Comparison of ENCODE assay signal across 1 cellular context in the genomic region with DNA sequence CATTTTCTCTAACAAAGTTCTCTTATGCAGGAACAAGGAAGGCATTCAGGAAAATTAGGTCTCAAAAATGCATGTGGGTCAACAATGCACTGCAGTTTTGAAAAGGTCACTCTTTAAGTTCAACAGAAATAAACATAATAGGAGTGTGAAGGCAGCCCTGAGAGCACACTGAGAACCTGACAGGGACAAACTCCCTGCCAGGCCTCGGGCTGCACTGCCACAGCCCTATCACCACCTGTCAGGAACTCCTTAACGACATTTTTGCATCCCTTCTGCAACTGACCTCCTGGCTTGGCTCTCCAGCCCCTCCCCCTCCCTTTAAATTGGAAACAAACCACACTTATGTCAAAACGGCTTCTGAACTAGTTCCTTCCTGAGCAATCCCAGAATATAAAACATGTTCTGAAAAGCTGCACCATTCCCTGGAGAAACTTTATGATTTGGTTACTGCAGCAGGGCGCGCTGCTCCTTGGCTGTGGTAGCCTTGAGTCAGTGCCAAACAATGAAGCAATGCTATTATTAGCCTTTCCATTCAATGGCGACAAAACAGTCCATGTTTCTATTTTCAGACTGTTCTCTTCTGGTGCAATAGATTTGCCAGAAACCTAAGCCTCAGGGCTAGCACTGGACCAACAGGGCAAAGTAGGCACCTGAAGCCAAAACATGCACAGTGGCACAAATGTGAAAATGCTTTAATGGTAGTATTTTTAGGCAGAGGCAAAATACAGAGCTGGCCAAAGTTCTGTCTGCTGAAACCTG.
TF ChIP-seq lines count a peak whose summit lies in the region.

No MANE protein-coding gene starts in this region.

TF ChIP-seq in SK-N-SH, 30 proteins besides CTCF, POLR2A, EP300 and RAD21 (continued from another document):
- TF ChIP-seq, protein P1, sequence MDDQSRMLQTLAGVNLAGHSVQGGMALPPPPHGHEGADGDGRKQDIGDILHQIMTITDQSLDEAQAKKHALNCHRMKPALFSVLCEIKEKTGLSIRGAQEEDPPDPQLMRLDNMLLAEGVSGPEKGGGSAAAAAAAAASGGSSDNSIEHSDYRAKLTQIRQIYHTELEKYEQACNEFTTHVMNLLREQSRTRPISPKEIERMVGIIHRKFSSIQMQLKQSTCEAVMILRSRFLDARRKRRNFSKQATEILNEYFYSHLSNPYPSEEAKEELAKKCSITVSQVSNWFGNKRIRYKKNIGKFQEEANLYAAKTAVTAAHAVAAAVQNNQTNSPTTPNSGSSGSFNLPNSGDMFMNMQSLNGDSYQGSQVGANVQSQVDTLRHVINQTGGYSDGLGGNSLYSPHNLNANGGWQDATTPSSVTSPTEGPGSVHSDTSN (IDR thresholded peaks at IDR 0.05): peak; percentile 42; the same call in 1 of the 2 replicates
TF ChIP-seq in SK-N-SH: peak in this region for 10.
